ENCODE assay signal across 17 cellular contexts in genomic region chr9:93205896-93206575, GRCh38. TPM values are rescaled to one million over a fixed set of nuclear protein-coding genes. Genes with fewer than 3 reads are reported as not detected.
A peak's percentile ranks its signal among the peaks of the same experiment; 100 is the strongest.
DNase-seq lines count a peak whose midpoint lies in the region; ATAC-seq and TF ChIP-seq lines count a peak whose summit lies in the region.
"Had no signal": no experiment of that assay in that cellular context is flagged by ENCODE, and none has a peak within 500 bp of the region (broad histone marks: within the 10 kb centered on the region; RNA-seq: fewer than 3 reads in every experiment).

No MANE protein-coding gene starts in this region.

- no peaks in the 10 kb centered on the region for H3K9me3 ChIP-seq in heart right ventricle
- no peaks in the 10 kb centered on the region for H3K9me3 ChIP-seq in muscle layer of duodenum (ENCODE audit: control insufficient read depth in 1 of 2, low read length in 2 of 2)
- no peaks in the 10 kb centered on the region for H3K9me3 ChIP-seq in skeletal muscle tissue (ENCODE audit: control insufficient read depth in 3 of 3, low read length in 3 of 3)
- H3K9me3 ChIP-seq: uterus had no signal

- intact Hi-C loops in heart right ventricle (cut with DNase I) (loop anchor here in 1 of 10 donors (1.0 kb wide), 1 partner anchor 19 kb away; no protein-coding TSS in a partner anchor), lower leg skin (cut with DNase I; ENCODE audit: low total_unique reads) (no loop called here)

- H3K27ac ChIP-seq in caudate nucleus (ENCODE audit: low read depth, low read length) (peak overlapping the region; percentile 88), heart right ventricle (peak overlapping the region; percentile 14 to 92 (median 83)), muscle layer of duodenum (ENCODE audit: low read length) (peak overlapping the region; percentile 23), skeletal muscle tissue (ENCODE audit: low read depth, low read length) (peak overlapping the region; percentile 86)

- peak overlapping the region; percentile 23 to 81 (median 64) for H3K9ac ChIP-seq in skeletal muscle tissue (ENCODE audit: low read depth in 1 of 3, low read length in 3 of 3)

- 52 to 58% methylated on average over 12 of the region's 12 CpGs for WGBS in heart right ventricle, 2 donors
- 70 to 82% methylated on average over 12 of the region's 12 CpGs for WGBS in lower leg skin, 2 donors

- no peak for TF ChIP-seq POLR2A in lower leg skin (IDR thresholded peaks at IDR 0.05)

- H3K36me3 ChIP-seq in heart right ventricle = no peaks in the 10 kb centered on the region
- H3K36me3 ChIP-seq in muscle layer of duodenum (ENCODE audit: control insufficient read depth in 1 of 2, insufficient read depth in 2 of 2, low read length in 2 of 2) = no peaks in the 10 kb centered on the region
- H3K36me3 ChIP-seq in skeletal muscle tissue (ENCODE audit: control insufficient read depth in 3 of 3, insufficient read depth in 3 of 3, low read length in 3 of 3) = no peaks in the 10 kb centered on the region
- H3K36me3 ChIP-seq: uterus had no signal

- DNase-seq in caudate nucleus (lab: John Stamatoyannopoulos, UW) = no peak
- DNase-seq in heart right ventricle = no peak
- no peak for DNase-seq in ureter (ENCODE audit: low spot score)
- no peak for DNase-seq in lower leg skin (ENCODE audit: low spot score in 2 of 2)
- DNase-seq in middle frontal gyrus (ENCODE audit: extremely low spot score, low spot score) = no peak
- no peak for DNase-seq in NCI-H1694 (lab: John Stamatoyannopoulos, UW)
- DNase-seq: activated CD4-positive, alpha-beta memory T cell treated with anti-CD3 and anti-CD28 coated beads, Interleukin-2, amount 10 ng/mL, durations not matched to agents 7 days and 5 days; activated T-cell treated with anti-CD3 and anti-CD28 coated beads, Interleukin-2, amount 50 U/mL, for 24 hours; immature natural killer cell; MM.1S; NCI-H1930; NCI-H510A treated with DMSO at 0.1 percent for 48 hours; SHP77 treated with DMSO at 0.1 percent for 48 hours; stimulated activated CD4-positive, alpha-beta T cell treated with anti-CD3 and anti-CD28 coated beads, Interleukin-2, amount 100 ng/mL, for 48 hours had no signal

- no peak overlapping the region for H3K4me3 ChIP-seq in heart right ventricle
- H3K4me3 ChIP-seq in muscle layer of duodenum (ENCODE audit: low read depth in 1 of 2, low read length in 2 of 2) = peak overlapping the region in 1 of 2 donors; percentile 2
- peak overlapping the region; percentile 24 to 63 (median 39) for H3K4me3 ChIP-seq in skeletal muscle tissue (ENCODE audit: low read length in 3 of 3)
- no peak overlapping the region for H3K4me3 ChIP-seq in lower leg skin (ENCODE audit: low read depth, poor library complexity, severe bottlenecking)
- H3K4me3 ChIP-seq: uterus had no signal

- no peak for TF ChIP-seq CTCF in heart right ventricle (IDR thresholded peaks at IDR 0.05)
- TF ChIP-seq CTCF in lower leg skin (IDR thresholded peaks at IDR 0.05) = no peak

- H3K4me1 ChIP-seq in heart right ventricle (peaks cover 39 to 86% (median 68%) of the 10 kb centered on the region in 9 donors), muscle layer of duodenum (ENCODE audit: control insufficient read depth in 1 of 2, insufficient read depth in 2 of 2, low read length in 2 of 2) (peaks cover 12 to 80% of the 10 kb centered on the region in 2 donors), skeletal muscle tissue (ENCODE audit: control insufficient read depth in 3 of 3, insufficient read depth in 3 of 3, low read length in 3 of 3) (peaks cover 82 to 89% (median 89%) of the 10 kb centered on the region in 3 donors)

- H3K27me3 ChIP-seq in heart right ventricle (no peaks in the 10 kb centered on the region), muscle layer of duodenum (ENCODE audit: low read depth, low read length) (no peaks in the 10 kb centered on the region), skeletal muscle tissue (ENCODE audit: control insufficient read depth in 3 of 3, insufficient read depth in 3 of 3, low read length in 3 of 3) (no peaks in the 10 kb centered on the region)
- H3K27me3 ChIP-seq: uterus had no signal

- ATAC-seq in heart right ventricle = peak in 6 of 8 donors; percentile 0 to 29 (median 22)

RNA-seq across cellular contexts. Expression of gene WNK2, which starts 22.1 kb away (rescaled TPM):
- total RNA-seq in heart right ventricle (100 to 1,000 TPM; 138 to 236 (median 200) TPM), skeletal muscle tissue (4.7 TPM), ureter (40.0 TPM), lower leg skin (10 to 100 TPM; 35.3 to 53.6 (median 42.6) TPM)
- 100 to 1,000 TPM in 1 of 2 donors, 10 to 100 TPM in 1; 16.6 to 115 TPM for polyA plus RNA-seq in heart right ventricle
- polyA plus RNA-seq: immature natural killer cell had no signal

Comparison
In these comparisons a context has a peak if more than half of its experiments do, and no peak if none do; other contexts are left out.
1. H3K27ac ChIP-seq: peak in every context shown above with its lines; median percentile 88 in caudate nucleus; 86 in skeletal muscle tissue; 83 in heart right ventricle; 23 in muscle layer of duodenum.
2. H3K4me3 ChIP-seq: peak in skeletal muscle tissue (3 of 3); none in heart right ventricle (0 of 10) and lower leg skin (single experiment).